ENCODE assay signal across 2 cellular contexts in genomic region chr12:72313757-72314270, GRCh38.
TF ChIP-seq lines count a peak whose summit lies in the region.

No MANE protein-coding gene starts in this region.

TF ChIP-seq in GM23338, 12 proteins besides CTCF, POLR2A, EP300 and RAD21 (continued from another document):
- TF ChIP-seq, protein P1, sequence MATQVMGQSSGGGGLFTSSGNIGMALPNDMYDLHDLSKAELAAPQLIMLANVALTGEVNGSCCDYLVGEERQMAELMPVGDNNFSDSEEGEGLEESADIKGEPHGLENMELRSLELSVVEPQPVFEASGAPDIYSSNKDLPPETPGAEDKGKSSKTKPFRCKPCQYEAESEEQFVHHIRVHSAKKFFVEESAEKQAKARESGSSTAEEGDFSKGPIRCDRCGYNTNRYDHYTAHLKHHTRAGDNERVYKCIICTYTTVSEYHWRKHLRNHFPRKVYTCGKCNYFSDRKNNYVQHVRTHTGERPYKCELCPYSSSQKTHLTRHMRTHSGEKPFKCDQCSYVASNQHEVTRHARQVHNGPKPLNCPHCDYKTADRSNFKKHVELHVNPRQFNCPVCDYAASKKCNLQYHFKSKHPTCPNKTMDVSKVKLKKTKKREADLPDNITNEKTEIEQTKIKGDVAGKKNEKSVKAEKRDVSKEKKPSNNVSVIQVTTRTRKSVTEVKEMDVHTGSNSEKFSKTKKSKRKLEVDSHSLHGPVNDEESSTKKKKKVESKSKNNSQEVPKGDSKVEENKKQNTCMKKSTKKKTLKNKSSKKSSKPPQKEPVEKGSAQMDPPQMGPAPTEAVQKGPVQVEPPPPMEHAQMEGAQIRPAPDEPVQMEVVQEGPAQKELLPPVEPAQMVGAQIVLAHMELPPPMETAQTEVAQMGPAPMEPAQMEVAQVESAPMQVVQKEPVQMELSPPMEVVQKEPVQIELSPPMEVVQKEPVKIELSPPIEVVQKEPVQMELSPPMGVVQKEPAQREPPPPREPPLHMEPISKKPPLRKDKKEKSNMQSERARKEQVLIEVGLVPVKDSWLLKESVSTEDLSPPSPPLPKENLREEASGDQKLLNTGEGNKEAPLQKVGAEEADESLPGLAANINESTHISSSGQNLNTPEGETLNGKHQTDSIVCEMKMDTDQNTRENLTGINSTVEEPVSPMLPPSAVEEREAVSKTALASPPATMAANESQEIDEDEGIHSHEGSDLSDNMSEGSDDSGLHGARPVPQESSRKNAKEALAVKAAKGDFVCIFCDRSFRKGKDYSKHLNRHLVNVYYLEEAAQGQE (IDR thresholded peaks at IDR 0.05; ENCODE audit: unreplicated experiment) = no peak
- TF ChIP-seq EZH2 (IDR thresholded peaks at IDR 0.05; ENCODE audit: low read depth, unreplicated experiment) = no peak

TF ChIP-seq in SK-N-SH treated with all-trans-retinoic acid at 6 μM for 48 hours, 23 proteins besides CTCF, POLR2A, EP300 and RAD21 (continued from another document):
- TF ChIP-seq, protein P2, sequence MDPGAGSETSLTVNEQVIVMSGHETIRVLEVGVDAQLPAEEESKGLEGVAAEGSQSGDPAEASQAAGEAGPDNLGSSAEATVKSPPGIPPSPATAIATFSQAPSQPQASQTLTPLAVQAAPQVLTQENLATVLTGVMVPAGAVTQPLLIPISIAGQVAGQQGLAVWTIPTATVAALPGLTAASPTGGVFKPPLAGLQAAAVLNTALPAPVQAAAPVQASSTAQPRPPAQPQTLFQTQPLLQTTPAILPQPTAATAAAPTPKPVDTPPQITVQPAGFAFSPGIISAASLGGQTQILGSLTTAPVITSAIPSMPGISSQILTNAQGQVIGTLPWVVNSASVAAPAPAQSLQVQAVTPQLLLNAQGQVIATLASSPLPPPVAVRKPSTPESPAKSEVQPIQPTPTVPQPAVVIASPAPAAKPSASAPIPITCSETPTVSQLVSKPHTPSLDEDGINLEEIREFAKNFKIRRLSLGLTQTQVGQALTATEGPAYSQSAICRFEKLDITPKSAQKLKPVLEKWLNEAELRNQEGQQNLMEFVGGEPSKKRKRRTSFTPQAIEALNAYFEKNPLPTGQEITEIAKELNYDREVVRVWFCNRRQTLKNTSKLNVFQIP (CRISPR knock-in tag; IDR thresholded peaks at IDR 0.05; ENCODE audit: borderline replicate concordance, low read depth) = no peak
- TF ChIP-seq ZFP3 (CRISPR knock-in tag; IDR thresholded peaks at IDR 0.05) (no peak), PPARA (CRISPR knock-in tag; IDR thresholded peaks at IDR 0.05; ENCODE audit: borderline replicate concordance) (no peak), ESRRG (CRISPR knock-in tag; IDR thresholded peaks at IDR 0.05) (no peak), ZFP30 (CRISPR knock-in tag; IDR thresholded peaks at IDR 0.05) (no peak), ZNF8 (CRISPR knock-in tag; IDR thresholded peaks at IDR 0.05) (no peak), ZNF565 (CRISPR knock-in tag; conservative IDR thresholded peaks at IDR 0.05; ENCODE audit: low read depth) (no peak)
- TF ChIP-seq, protein P3, sequence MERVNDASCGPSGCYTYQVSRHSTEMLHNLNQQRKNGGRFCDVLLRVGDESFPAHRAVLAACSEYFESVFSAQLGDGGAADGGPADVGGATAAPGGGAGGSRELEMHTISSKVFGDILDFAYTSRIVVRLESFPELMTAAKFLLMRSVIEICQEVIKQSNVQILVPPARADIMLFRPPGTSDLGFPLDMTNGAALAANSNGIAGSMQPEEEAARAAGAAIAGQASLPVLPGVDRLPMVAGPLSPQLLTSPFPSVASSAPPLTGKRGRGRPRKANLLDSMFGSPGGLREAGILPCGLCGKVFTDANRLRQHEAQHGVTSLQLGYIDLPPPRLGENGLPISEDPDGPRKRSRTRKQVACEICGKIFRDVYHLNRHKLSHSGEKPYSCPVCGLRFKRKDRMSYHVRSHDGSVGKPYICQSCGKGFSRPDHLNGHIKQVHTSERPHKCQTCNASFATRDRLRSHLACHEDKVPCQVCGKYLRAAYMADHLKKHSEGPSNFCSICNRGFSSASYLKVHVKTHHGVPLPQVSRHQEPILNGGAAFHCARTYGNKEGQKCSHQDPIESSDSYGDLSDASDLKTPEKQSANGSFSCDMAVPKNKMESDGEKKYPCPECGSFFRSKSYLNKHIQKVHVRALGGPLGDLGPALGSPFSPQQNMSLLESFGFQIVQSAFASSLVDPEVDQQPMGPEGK (CRISPR knock-in tag; IDR thresholded peaks at IDR 0.05; ENCODE audit: borderline replicate concordance) = no peak
